ENCODE assay signal across 9 cellular contexts in the genomic region with DNA sequence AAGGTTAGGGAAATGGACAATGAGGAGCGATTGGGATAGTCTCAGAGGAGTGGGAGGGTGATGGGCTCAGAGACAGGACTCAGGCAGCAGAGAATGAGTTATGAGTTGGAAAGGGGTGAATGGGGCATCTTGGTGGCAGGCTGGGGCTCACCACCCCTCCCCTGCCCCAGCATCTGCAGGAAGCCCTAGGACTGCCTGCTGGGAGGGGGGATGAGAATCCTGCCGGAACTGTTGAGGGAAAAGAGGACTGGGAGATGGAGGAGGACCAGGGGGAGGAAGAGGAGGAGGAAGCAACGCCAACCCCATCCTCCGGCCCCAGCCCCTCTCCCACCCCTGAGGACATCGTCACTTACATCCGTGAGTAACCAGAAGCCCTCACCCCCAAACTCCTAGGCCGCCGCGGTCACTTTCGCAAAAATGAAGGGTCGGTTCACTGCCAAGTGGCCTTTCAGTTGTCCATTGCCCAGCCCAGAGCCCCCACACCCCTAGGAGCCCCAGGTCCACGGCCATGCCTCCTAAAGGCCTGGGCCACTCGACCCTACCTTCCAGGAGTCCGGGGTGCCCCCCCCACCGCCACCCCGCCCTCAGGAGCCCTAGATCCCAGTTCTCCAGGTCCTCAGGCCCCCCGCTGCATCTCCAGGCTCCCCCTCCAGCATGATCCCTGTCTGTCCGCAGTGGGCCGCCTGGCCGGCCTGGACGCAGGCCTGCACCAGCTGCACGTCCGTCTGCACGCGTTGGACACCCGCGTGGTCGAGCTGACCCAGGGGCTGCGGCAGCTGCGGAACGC. TPM values are rescaled to one million over a fixed set of nuclear protein-coding genes. Genes with fewer than 3 reads are reported as not detected.
DNase-seq lines count a peak whose midpoint lies in the region; ATAC-seq and TF ChIP-seq lines count a peak whose summit lies in the region.
"Had no signal": no experiment of that assay in that cellular context is flagged by ENCODE, and none has a peak within 500 bp of the region (broad histone marks: within the 10 kb centered on the region; RNA-seq: fewer than 3 reads in every experiment).

No MANE protein-coding gene starts in this region.

- H3K27ac ChIP-seq in SJSA1: no peak overlapping the region
- H3K27ac ChIP-seq in gastrocnemius medialis: peak overlapping the region in 3 of 4 donors; percentile 16 to 46 (median 21)

- H3K9me3 ChIP-seq in SJSA1 (replicated peaks) (peaks cover 7% of the 10 kb centered on the region; the same call in 1 of the 2 replicates), gastrocnemius medialis (no peaks in the 10 kb centered on the region)

- H3K36me3 ChIP-seq in GM06990 (ENCODE audit: control insufficient read depth, insufficient read depth, low read length) (no peaks in the 10 kb centered on the region), SJSA1 (no peaks in the 10 kb centered on the region), gastrocnemius medialis (no peaks in the 10 kb centered on the region)

- intact Hi-C loops in gastrocnemius medialis (cut with DNase I; ENCODE audit: low total_unique reads): loop anchor here (1.0 to 2.0 kb wide), 2 partner anchors 59 to 80 kb away; no protein-coding TSS in a partner anchor

- H3K4me3 ChIP-seq in GM06990 (replicated peaks; ENCODE audit: low read depth, low read length) (peak overlapping the region; percentile 9; the same call in 1 of the 2 replicates), SJSA1 (peak overlapping the region; percentile 24; the same call in 1 of the 2 replicates), fibroblast of villous mesenchyme (ENCODE audit: low read depth, low read length) (peak overlapping the region; percentile 68), gastrocnemius medialis (peak overlapping the region; percentile 51 to 58 (median 56))

- no peak for ATAC-seq in gastrocnemius medialis
- ATAC-seq in GM19328 (IDR thresholded peaks at IDR 0.05; ENCODE audit: unreplicated experiment): no peak

- DNase-seq in GM06990 (ENCODE audit: extremely low read depth, insufficient read length) (no peak), SJSA1 (ENCODE audit: low read depth in 1 of 2, low spot score in 2 of 2) (peak in 1 of 2 experiments; percentile 39), fibroblast of villous mesenchyme (ENCODE audit: low read depth) (no peak), gastrocnemius medialis (no peak), HT-29 (ENCODE audit: low spot score) (no peak)
- DNase-seq in effector CD4-positive, alpha-beta T cell: no peak
- DNase-seq in effector CD8-positive, alpha-beta T cell (lab: John Stamatoyannopoulos, UW): no peak

- in situ Hi-C loops in gastrocnemius medialis (cut with MboI; ENCODE audit: low sequenced_read_pairs in 4 of 4): no loop called here

- H3K4me1 ChIP-seq in SJSA1 (replicated peaks): peaks cover 4% of the 10 kb centered on the region; the same call in 1 of the 2 replicates
- peaks cover 0 to 7% of the 10 kb centered on the region in 2 donors for H3K4me1 ChIP-seq in gastrocnemius medialis

- no peak for TF ChIP-seq POLR2A in gastrocnemius medialis (IDR thresholded peaks at IDR 0.05)

- H3K27me3 ChIP-seq in GM06990 (replicated peaks; ENCODE audit: control insufficient read depth, insufficient read depth, low read length) (peaks cover 1% of the 10 kb centered on the region), SJSA1 (replicated peaks) (peaks cover 46% of the 10 kb centered on the region), gastrocnemius medialis (peaks cover 19 to 55% (median 49%) of the 10 kb centered on the region in 3 donors)

- TF ChIP-seq CTCF in GM06990 (IDR thresholded peaks at IDR 0.05; ENCODE audit: insufficient read depth, low read length, poor library complexity, severe bottlenecking) (no peak), fibroblast of villous mesenchyme (IDR thresholded peaks at IDR 0.05; ENCODE audit: insufficient read depth, low read depth, low read length) (no peak), gastrocnemius medialis (IDR thresholded peaks at IDR 0.05 in 4 of 5, conservative IDR thresholded peaks at IDR 0.05 in 1 of 5) (no peak)

RNA-seq across cellular contexts. Expression of gene CLEC11A, which starts 0.8 kb away (rescaled TPM):
- total RNA-seq in SJSA1 (2014; rRNA removed; shearing (Covaris generic)): 0.56 and 1.7 TPM in 2 replicates
- total RNA-seq in fibroblast of villous mesenchyme (18.6 and 25.4 TPM in 2 replicates), gastrocnemius medialis (1 to 10 TPM; 2.1 to 5.0 (median 2.7) TPM)
- total RNA-seq in HT-29 (2014; rRNA removed; shearing (Covaris generic)): 3.5 and 4.0 TPM in 2 replicates

RNA-seq across cellular contexts. Expression of gene SHANK1, which starts 4.3 kb away (rescaled TPM):
- not detected in 2 replicates for total RNA-seq in SJSA1 (2014; rRNA removed; shearing (Covaris generic))
- total RNA-seq in fibroblast of villous mesenchyme: 7.4 and 7.8 TPM in 2 replicates
- total RNA-seq in gastrocnemius medialis: under 1 TPM in 1 of 4 donors, not detected in 3; 0.68 TPM
- total RNA-seq in HT-29 (2014; rRNA removed; shearing (Covaris generic)): not detected in 2 replicates

RNA-seq across cellular contexts. Expression of gene GPR32, which starts 46.3 kb away (rescaled TPM):
- total RNA-seq in SJSA1 (2014; rRNA removed; shearing (Covaris generic)): not detected in 2 replicates
- not detected in 2 replicates for total RNA-seq in fibroblast of villous mesenchyme
- not detected for total RNA-seq in gastrocnemius medialis
- total RNA-seq in HT-29 (2014; rRNA removed; shearing (Covaris generic)): not detected in 2 replicates
- total RNA-seq: SK-MEL-5 had no signal

Comparison
In these comparisons a context has a peak if more than half of its experiments do, and no peak if none do; other contexts are left out.
1. H3K4me3 ChIP-seq: peak in every context shown above with its lines; median percentile 68 in fibroblast of villous mesenchyme; 56 in gastrocnemius medialis; 24 in SJSA1; 9 in GM06990.